Comparison of ENCODE assay signal across 8 cellular contexts in the genomic region with DNA sequence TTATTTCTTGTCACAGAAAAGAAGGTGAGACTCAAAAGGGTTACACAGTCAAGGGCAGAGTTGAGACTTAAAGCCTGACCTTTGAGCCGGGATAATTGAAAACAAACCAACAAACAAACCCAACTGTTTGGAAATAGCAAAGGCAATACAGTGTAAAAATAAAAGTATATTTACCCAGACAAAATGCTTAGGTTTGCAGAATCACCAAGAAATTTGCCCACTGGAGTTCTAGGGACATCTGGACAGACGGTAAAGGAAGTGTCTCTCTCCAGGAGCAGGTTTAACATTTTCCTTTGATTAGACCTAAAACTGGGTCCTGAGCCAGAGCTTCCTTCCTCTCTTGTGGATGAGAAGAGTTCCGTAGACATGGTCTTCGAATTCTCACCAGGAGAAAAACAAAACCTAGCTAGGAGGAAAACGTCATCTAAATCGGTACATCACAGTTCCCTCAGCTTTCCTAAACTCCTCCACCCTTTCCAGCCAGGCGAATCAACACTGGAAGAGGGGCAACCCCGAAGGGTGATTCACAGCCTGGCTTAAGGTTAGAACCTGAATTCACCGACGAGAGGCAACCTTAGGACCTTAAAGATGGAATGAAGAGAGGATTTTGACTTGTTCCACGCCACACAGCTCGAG. TPM values are rescaled to one million over a fixed set of nuclear protein-coding genes. Genes with fewer than 3 reads are reported as not detected.
A peak's percentile ranks its signal among the peaks of the same experiment; 100 is the strongest.
DNase-seq lines count a peak whose midpoint lies in the region; ATAC-seq, FAIRE-seq and TF ChIP-seq lines count a peak whose summit lies in the region.

No MANE protein-coding gene starts in this region.

- H3K4me3 ChIP-seq in HUES48 (ENCODE audit: low read depth, low read length): peak overlapping the region; percentile 89
- H3K4me3 ChIP-seq in K562: peak overlapping the region; percentile 64

- TF ChIP-seq EP300 in K562 (IDR thresholded peaks at IDR 0.05; ENCODE audit: low read length): no peak

- no peaks in the 10 kb centered on the region for H3K27me3 ChIP-seq in HUES48 (ENCODE audit: control insufficient read depth, insufficient read depth, low read length)
- no peaks in the 10 kb centered on the region for H3K27me3 ChIP-seq in K562 (ENCODE audit: control insufficient read depth in 2 of 2, insufficient read depth in 2 of 2, low read length in 2 of 2)

- peaks cover 17% of the 10 kb centered on the region for H3K79me2 ChIP-seq in K562 (ENCODE audit: control insufficient read depth, insufficient read depth, low read length)

- CTCF ChIA-PET in K562 (lab: Yijun Ruan, JAX; ENCODE audit: low intra/inter-chr PET ratio): no interaction called here

- no peaks in the 10 kb centered on the region for H3K36me3 Mint-ChIP-seq in mesothelial cell of epicardium

- BruUV-seq in K562 (replicated peaks; lab: Mats Ljungman, UMichigan): TSS peak; percentile 76

- peak overlapping the region; percentile 83 for H3K4me3 Mint-ChIP-seq in mesothelial cell of epicardium

- TF ChIP-seq RAD21 in K562 (CRISPR knock-in tag; conservative IDR thresholded peaks at IDR 0.05 in 1 of 2, IDR thresholded peaks at IDR 0.05 in 1 of 2): no peak

- H4K20me1 ChIP-seq in K562 (replicated peaks; ENCODE audit: control insufficient read depth, insufficient read depth, low read length): no peaks in the 10 kb centered on the region

- peak overlapping the region; percentile 97 for H2AFZ ChIP-seq in K562 (ENCODE audit: low read depth, low read length)

- no peak for TF ChIP-seq POLR2A in K562 (conservative IDR thresholded peaks at IDR 0.05)

- no peaks in the 10 kb centered on the region for H3K27me3 Mint-ChIP-seq in mesothelial cell of epicardium (ENCODE audit: low read depth)

- H3K27ac ChIP-seq in HUES48 (ENCODE audit: low read depth, low read length) (peak overlapping the region; percentile 93), K562 (ENCODE audit: extremely low read depth, low read depth, low read length) (peak overlapping the region; percentile 89)

- H3K9ac ChIP-seq in HUES48 (ENCODE audit: low read depth, low read length) (peak overlapping the region; percentile 89), K562 (ENCODE audit: insufficient read depth in 1 of 2, low read depth in 2 of 2, low read length in 2 of 2) (peak overlapping the region; percentile 93 to 94)

- intact Hi-C loops in K562 (cut with micrococcal nuclease): no loop called here

- H3K27ac Mint-ChIP-seq in mesothelial cell of epicardium: peak overlapping the region; percentile 95

- no peaks in the 10 kb centered on the region for H3K9me1 ChIP-seq in K562 (ENCODE audit: control insufficient read depth, insufficient read depth, low read length)

- POLR2A ChIA-PET in K562 (lab: Yijun Ruan, JAX): interaction anchor here (0.6 to 5.4 kb wide), 13 partner anchors 8 to 212 kb away, joined by 3 to 43 read pairs (median 5); a partner anchor contains a TSS

- H3K9me3 Mint-ChIP-seq in mesothelial cell of epicardium: no peaks in the 10 kb centered on the region

- in situ Hi-C loops in ACHN (cut with HindIII; ENCODE audit: low pct_ligation_motif_present, low pct_unique_long_range_greater_than_20kb, low sequenced_read_pairs): no loop called here
- in situ Hi-C loops in K562 (cut with MboI): no loop called here

- H3K9me3 ChIP-seq in HUES48 (ENCODE audit: control insufficient read depth, insufficient read depth, low read length) (no peaks in the 10 kb centered on the region), K562 (replicated peaks; ENCODE audit: control insufficient read depth, insufficient read depth, low read depth, low read length) (no peaks in the 10 kb centered on the region)

- TF ChIP-seq CTCF in K562 (IDR thresholded peaks at IDR 0.05 in 2 of 3, conservative IDR thresholded peaks at IDR 0.05 in 1 of 3; ENCODE audit: insufficient read depth in 2 of 3, low read depth in 1 of 3, low read length in 3 of 3): no peak
- TF ChIP-seq CTCF in mesothelial cell of epicardium (IDR thresholded peaks at IDR 0.05; ENCODE audit: unreplicated experiment): no peak

- peak; percentile 37 for FAIRE-seq in K562 (lab: Jason Lieb, UNC)

- ATAC-seq in K562 (peak; percentile 7), GM19328 (IDR thresholded peaks at IDR 0.05; ENCODE audit: unreplicated experiment) (no peak), GM21576 (IDR thresholded peaks at IDR 0.05; ENCODE audit: unreplicated experiment) (no peak)

- peaks cover 22% of the 10 kb centered on the region for H3K4me1 Mint-ChIP-seq in mesothelial cell of epicardium

- DNase-seq in ACHN (peak; percentile 18), K562 (ENCODE audit: extremely low read depth in 1 of 4, low spot score in 3 of 4) (peak in 1 of 4 experiments; percentile 30), mesothelial cell of epicardium (ENCODE audit: low spot score in 2 of 2, unreplicated experiment in 2 of 2) (no peak), ureter (ENCODE audit: low spot score) (no peak), NCI-H2107 treated with DMSO at 0.1 percent for 48 hours (lab: John Stamatoyannopoulos, UW; ENCODE audit: unreplicated experiment) (no peak)

- H3K4me1 ChIP-seq in HUES48 (ENCODE audit: control insufficient read depth, insufficient read depth, low read length) (no peaks in the 10 kb centered on the region), K562 (replicated peaks in 1 of 2; ENCODE audit: control insufficient read depth in 2 of 2, insufficient read depth in 2 of 2, low read length in 2 of 2) (peaks cover 0 to 10% of the 10 kb centered on the region in 2 experiments; a peak in 4 of 5 replicates)

- whole genome bisulfite sequencing in K562 (ENCODE audit: insufficient coverage, low coverage, missing lambda C conversion rate): 3% methylated on average over 12 of the region's 12 CpGs

- peak overlapping the region; percentile 94 for H3K4me2 ChIP-seq in K562 (ENCODE audit: insufficient read depth, low read length)

- peaks cover 23% of the 10 kb centered on the region for H3K36me3 ChIP-seq in HUES48 (ENCODE audit: control insufficient read depth, insufficient read depth, low read length)
- peaks cover 12% of the 10 kb centered on the region; the same call in 1 of the 3 replicates for H3K36me3 ChIP-seq in K562 (ENCODE audit: control insufficient read depth, insufficient read depth, low read length)

RNA-seq across cellular contexts. Expression of a gene that starts 0.7 kb away (rescaled TPM):
- 53.6 and 67.9 TPM in 2 replicates for total RNA-seq in K562 (2011; cell fraction: chromatin; rRNA removed; ENCODE audit: low replicate concordance)
- 36.5 and 42.0 TPM in 2 replicates for total RNA-seq in K562 (2011; cell fraction: nucleolus; rRNA removed)
- 44.7 and 47.3 TPM in 2 replicates for total RNA-seq in K562 (2011; cell fraction: nucleoplasm; rRNA removed)
- total RNA-seq in K562 (2014; rRNA removed) (19.1 and 19.5 TPM in 2 replicates), K562 (2014; rRNA removed; fragmentation: Illumina TruSeq; extraction: Trizol) (32.3 and 41.4 TPM in 2 replicates), K562 (2015; rRNA removed; fragmentation: Illumina TruSeq; extraction: Trizol) (22.5 and 23.1 TPM in 2 replicates), K562 (2021) (18.2 and 19.6 TPM in 2 replicates), mesothelial cell of epicardium (6.7 to 6.8 TPM (median 6.7 TPM) in 3 replicates), ureter (not detected)
- polyA plus RNA-seq in K562 (2011; rRNA removed) (62.1 and 63.7 TPM in 2 replicates), K562 (2014; fragmentation: Illumina TruSeq; extraction: Trizol) (30.1 and 31.9 TPM in 2 replicates), K562 (2014; fragmentation: Nextera tagmentation; extraction: Ambion mirVana) (10 to 100 TPM; 32.2 to 50.4 TPM), K562 (2014; rRNA removed) (25.7 and 29.3 TPM in 2 replicates)
- 20.8 and 34.2 TPM in 2 replicates for polyA plus RNA-seq in K562 (2011; cell fraction: cytosol; rRNA removed)
- polyA plus RNA-seq in K562 (2011; cell fraction: nucleus; rRNA removed): 28.3 and 39.5 TPM in 2 replicates
- polyA plus RNA-seq in K562 (2012): 16.0 and 26.9 TPM in 2 replicates
- 36.9 and 39.8 TPM in 2 replicates for polyA minus RNA-seq in K562 (2011; rRNA and poly(A)+ RNA removed)
- 11.8 and 15.7 TPM in 2 replicates for polyA minus RNA-seq in K562 (2011; cell fraction: cytosol; rRNA and poly(A)+ RNA removed)
- 16.7 and 32.9 TPM in 2 replicates for polyA minus RNA-seq in K562 (2011; cell fraction: nucleus; rRNA and poly(A)+ RNA removed)

RNA-seq across cellular contexts. Expression of a gene that starts 7.1 kb away (rescaled TPM):
- total RNA-seq in K562 (2011; cell fraction: chromatin; rRNA removed; ENCODE audit: low replicate concordance): 66.4 and 73.2 TPM in 2 replicates
- total RNA-seq in K562 (2011; cell fraction: nucleolus; rRNA removed): 47.4 and 56.7 TPM in 2 replicates
- 59.0 and 85.2 TPM in 2 replicates for total RNA-seq in K562 (2011; cell fraction: nucleoplasm; rRNA removed)
- total RNA-seq in K562 (2014; rRNA removed) (27.8 and 32.3 TPM in 2 replicates), K562 (2014; rRNA removed; fragmentation: Illumina TruSeq; extraction: Trizol) (21.6 and 22.0 TPM in 2 replicates), K562 (2015; rRNA removed; fragmentation: Illumina TruSeq; extraction: Trizol) (24.2 and 24.4 TPM in 2 replicates), K562 (2021) (34.6 and 38.5 TPM in 2 replicates), mesothelial cell of epicardium (52.1 to 53.6 TPM (median 52.9 TPM) in 3 replicates), ureter (15.6 TPM)
- polyA plus RNA-seq in K562 (2011; rRNA removed) (29.8 and 35.4 TPM in 2 replicates), K562 (2014; fragmentation: Illumina TruSeq; extraction: Trizol) (30.0 and 37.3 TPM in 2 replicates), K562 (2014; fragmentation: Nextera tagmentation; extraction: Ambion mirVana) (10 to 100 TPM in 1 of 2 experiments, 1 to 10 TPM in 1; 9.7 to 11.1 TPM), K562 (2014; rRNA removed) (24.1 and 25.2 TPM in 2 replicates)
- polyA plus RNA-seq in K562 (2011; cell fraction: cytosol; rRNA removed): 30.8 and 34.3 TPM in 2 replicates
- polyA plus RNA-seq in K562 (2011; cell fraction: nucleus; rRNA removed): 50.4 and 51.1 TPM in 2 replicates
- polyA plus RNA-seq in K562 (2012): 27.2 and 33.5 TPM in 2 replicates
- polyA minus RNA-seq in K562 (2011; rRNA and poly(A)+ RNA removed): 34.5 and 38.7 TPM in 2 replicates
- polyA minus RNA-seq in K562 (2011; cell fraction: cytosol; rRNA and poly(A)+ RNA removed): 23.4 and 24.0 TPM in 2 replicates
- polyA minus RNA-seq in K562 (2011; cell fraction: nucleus; rRNA and poly(A)+ RNA removed): 16.0 and 25.7 TPM in 2 replicates

RNA-seq across cellular contexts. Expression of a gene that starts 21.6 kb away (rescaled TPM):
- total RNA-seq in K562 (2011; cell fraction: chromatin; rRNA removed; ENCODE audit: low replicate concordance): 130 and 189 TPM in 2 replicates
- total RNA-seq in K562 (2011; cell fraction: nucleolus; rRNA removed): 54.5 and 69.0 TPM in 2 replicates
- 74.8 and 83.1 TPM in 2 replicates for total RNA-seq in K562 (2011; cell fraction: nucleoplasm; rRNA removed)
- total RNA-seq in K562 (2014; rRNA removed) (34.5 and 38.0 TPM in 2 replicates), K562 (2014; rRNA removed; fragmentation: Illumina TruSeq; extraction: Trizol) (51.6 and 65.4 TPM in 2 replicates), K562 (2015; rRNA removed; fragmentation: Illumina TruSeq; extraction: Trizol) (48.8 and 51.2 TPM in 2 replicates), K562 (2021) (54.8 and 62.7 TPM in 2 replicates), mesothelial cell of epicardium (94.0 to 96.6 TPM (median 96.1 TPM) in 3 replicates), ureter (79.8 TPM)
- polyA plus RNA-seq in K562 (2011; rRNA removed) (41.9 and 49.6 TPM in 2 replicates), K562 (2014; fragmentation: Illumina TruSeq; extraction: Trizol) (61.8 and 62.8 TPM in 2 replicates), K562 (2014; fragmentation: Nextera tagmentation; extraction: Ambion mirVana) (10 to 100 TPM; 13.8 to 15.0 TPM), K562 (2014; rRNA removed) (38.3 and 40.4 TPM in 2 replicates)
- 18.9 and 27.7 TPM in 2 replicates for polyA plus RNA-seq in K562 (2011; cell fraction: cytosol; rRNA removed)
- 44.4 and 52.8 TPM in 2 replicates for polyA plus RNA-seq in K562 (2011; cell fraction: nucleus; rRNA removed)
- 40.9 and 44.5 TPM in 2 replicates for polyA plus RNA-seq in K562 (2012)
- 95.2 and 126 TPM in 2 replicates for polyA minus RNA-seq in K562 (2011; rRNA and poly(A)+ RNA removed)
- polyA minus RNA-seq in K562 (2011; cell fraction: cytosol; rRNA and poly(A)+ RNA removed): 49.3 and 51.5 TPM in 2 replicates
- polyA minus RNA-seq in K562 (2011; cell fraction: nucleus; rRNA and poly(A)+ RNA removed): 22.1 and 37.5 TPM in 2 replicates

RNA-seq across cellular contexts. Expression of a gene that starts 56.5 kb away (rescaled TPM):
- 0.37 TPM in 2 replicates for total RNA-seq in K562 (2011; cell fraction: chromatin; rRNA removed; ENCODE audit: low replicate concordance)
- total RNA-seq in K562 (2011; cell fraction: nucleolus; rRNA removed): 0.50 and 0.66 TPM in 2 replicates
- total RNA-seq in K562 (2011; cell fraction: nucleoplasm; rRNA removed): 0.44 and 0.76 TPM in 2 replicates
- not detected in 2 replicates for total RNA-seq in K562 (2014; rRNA removed)
- total RNA-seq in K562 (2014; rRNA removed; fragmentation: Illumina TruSeq; extraction: Trizol): not detected in 2 replicates
- not detected in 2 replicates for total RNA-seq in K562 (2015; rRNA removed; fragmentation: Illumina TruSeq; extraction: Trizol)
- total RNA-seq in K562 (2021): not detected in 2 replicates
- polyA plus RNA-seq in K562 (2011; rRNA removed): 0.08 and 0.42 TPM in 2 replicates
- polyA plus RNA-seq in K562 (2011; cell fraction: cytosol; rRNA removed): 0.42 and 0.47 TPM in 2 replicates
- polyA plus RNA-seq in K562 (2011; cell fraction: nucleus; rRNA removed): 0.11 and 0.14 TPM in 2 replicates
- 0.06 and 0.10 TPM in 2 replicates for polyA plus RNA-seq in K562 (2012)
- 0.09 and 0.10 TPM in 2 replicates for polyA plus RNA-seq in K562 (2014; fragmentation: Illumina TruSeq; extraction: Trizol)
- not detected for polyA plus RNA-seq in K562 (2014; fragmentation: Nextera tagmentation; extraction: Ambion mirVana)
- 0.05 and 0.12 TPM in 2 replicates for polyA plus RNA-seq in K562 (2014; rRNA removed)
- polyA minus RNA-seq in K562 (2011; rRNA and poly(A)+ RNA removed): 0.09 TPM in 1 of 2 replicates, not detected in the other
- polyA minus RNA-seq in K562 (2011; cell fraction: cytosol; rRNA and poly(A)+ RNA removed): not detected in 2 replicates
- polyA minus RNA-seq in K562 (2011; cell fraction: nucleus; rRNA and poly(A)+ RNA removed): not detected in 2 replicates
- 0.27 to 0.73 TPM (median 0.43 TPM) in 3 replicates for total RNA-seq in mesothelial cell of epicardium
- 0.60 TPM for total RNA-seq in ureter
